Comparison of ENCODE assay signal across 12 cellular contexts in the genomic region with DNA sequence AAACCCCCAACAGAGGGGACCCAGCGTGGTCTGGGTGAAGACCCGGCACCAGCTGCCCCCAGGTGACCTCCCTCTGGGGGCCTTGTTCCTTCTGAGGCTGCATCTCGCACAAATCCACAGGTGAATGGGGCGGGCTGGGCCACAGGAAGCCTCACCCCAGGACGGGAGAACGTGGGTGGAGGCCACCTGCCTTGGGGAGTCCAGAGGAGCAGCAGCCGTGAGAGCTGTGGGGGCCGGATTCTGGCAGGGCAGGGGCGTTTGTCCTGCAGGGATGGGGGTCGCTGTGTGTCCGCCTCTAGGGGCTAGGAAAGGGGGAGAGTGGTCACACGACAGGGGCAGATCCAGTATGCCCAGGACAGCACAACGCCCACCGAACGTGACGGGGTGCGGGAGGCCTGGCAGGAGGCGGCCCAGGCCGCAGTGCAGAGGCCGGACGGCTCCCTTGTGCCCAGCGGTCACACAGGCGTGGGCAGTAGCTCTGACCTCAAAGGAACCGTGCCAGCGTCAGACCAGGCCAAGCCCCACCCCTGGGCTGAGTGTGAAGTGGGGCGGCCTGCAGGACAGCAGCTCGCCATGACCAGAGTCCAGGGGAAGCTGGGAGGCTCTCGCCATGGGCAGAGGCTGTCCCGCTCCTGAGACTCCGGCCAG. TPM values are rescaled to one million over a fixed set of nuclear protein-coding genes. Genes with fewer than 3 reads are reported as not detected.
DNase-seq lines count a peak whose midpoint lies in the region; ATAC-seq and TF ChIP-seq lines count a peak whose summit lies in the region.
"Had no signal": no experiment of that assay in that cellular context is flagged by ENCODE, and none has a peak within 500 bp of the region (broad histone marks: within the 10 kb centered on the region; RNA-seq: fewer than 3 reads in every experiment).

No MANE protein-coding gene starts in this region.

- H3K4me3 Mint-ChIP-seq in activated T-cell treated with anti-CD3 and anti-CD28 coated beads, Interleukin-2, amount 50 U/mL, for 24 hours = no peak overlapping the region
- H3K4me3 Mint-ChIP-seq in activated naive CD8-positive, alpha-beta T cell treated with anti-CD3 and anti-CD28 coated beads for 36 hours = peak overlapping the region; percentile 29

- peaks cover 0 to 100% of the 10 kb centered on the region in 2 donors for H3K36me3 ChIP-seq in left lung
- H3K36me3 ChIP-seq in tibial nerve = peaks cover 0 to 74% (median 5%) of the 10 kb centered on the region in 3 donors

- H3K27ac ChIP-seq in left lung (peak overlapping the region; percentile 62 to 90), tibial nerve (peak overlapping the region; percentile 46 to 88 (median 80))

- ATAC-seq in left lung = peak; percentile 43
- ATAC-seq in HG02642 (IDR thresholded peaks at IDR 0.05; ENCODE audit: poor library complexity, unreplicated experiment) = no peak

- H3K4me1 ChIP-seq in left lung = peaks cover 0 to 58% of the 10 kb centered on the region in 2 donors
- peaks cover 0 to 57% (median 24%) of the 10 kb centered on the region in 4 donors for H3K4me1 ChIP-seq in tibial nerve

- H3K9me3 ChIP-seq in left lung = no peaks in the 10 kb centered on the region
- no peaks in the 10 kb centered on the region for H3K9me3 ChIP-seq in tibial nerve
- H3K9me3 ChIP-seq: SK-N-SH, thoracic aorta had no signal

- peak in 1 of 2 donors; percentile 27 for TF ChIP-seq POLR2A in tibial nerve (IDR thresholded peaks at IDR 0.05)

- H3K4me3 ChIP-seq in left lung = no peak overlapping the region
- H3K4me3 ChIP-seq in tibial nerve = no peak overlapping the region
- H3K4me3 ChIP-seq: thoracic aorta had no signal

- no peaks in the 10 kb centered on the region for H3K27me3 Mint-ChIP-seq in activated T-cell treated with anti-CD3 and anti-CD28 coated beads, Interleukin-2, amount 50 U/mL, for 24 hours
- H3K27me3 Mint-ChIP-seq in activated naive CD8-positive, alpha-beta T cell treated with anti-CD3 and anti-CD28 coated beads for 36 hours = peaks cover 4% of the 10 kb centered on the region

- peak in 1 of 2 donors; percentile 52 for TF ChIP-seq EP300 in tibial nerve (IDR thresholded peaks at IDR 0.05)

- WGBS in tibial nerve, 2 donors = 54 to 81% methylated on average over 12 to 28 of the region's 30 CpGs

- DNase-seq in activated T-cell treated with anti-CD3 and anti-CD28 coated beads, Interleukin-2, amount 50 U/mL, for 24 hours = no peak
- DNase-seq in activated T-cell treated with anti-CD3 and anti-CD28 coated beads, Interleukin-2, amount 50 U/mL, for 1 hour = no peak
- DNase-seq in activated naive CD8-positive, alpha-beta T cell treated with anti-CD3 and anti-CD28 coated beads for 36 hours = no peak
- DNase-seq in left lung (no peak), tibial nerve (ENCODE audit: low spot score in 2 of 2) (no peak), HT-29 (ENCODE audit: low spot score) (no peak), Ammon's horn (ENCODE audit: low spot score) (no peak)
- DNase-seq: activated CD8-positive, alpha-beta memory T cell treated with anti-CD3 and anti-CD28 coated beads, Interleukin-2, amount 50 U/mL, for 48 hours; NCI-H2171 treated with DMSO at 0.1 percent for 48 hours; SK-N-SH had no signal

- peak overlapping the region; percentile 90 for H3K27ac Mint-ChIP-seq in activated T-cell treated with anti-CD3 and anti-CD28 coated beads, Interleukin-2, amount 50 U/mL, for 24 hours
- H3K27ac Mint-ChIP-seq in activated naive CD8-positive, alpha-beta T cell treated with anti-CD3 and anti-CD28 coated beads for 36 hours = peak overlapping the region; percentile 96

- H3K27me3 ChIP-seq in left lung (no peaks in the 10 kb centered on the region), tibial nerve (no peaks in the 10 kb centered on the region)

- H3K9me3 Mint-ChIP-seq in activated T-cell treated with anti-CD3 and anti-CD28 coated beads, Interleukin-2, amount 50 U/mL, for 24 hours = no peaks in the 10 kb centered on the region
- no peaks in the 10 kb centered on the region for H3K9me3 Mint-ChIP-seq in activated naive CD8-positive, alpha-beta T cell treated with anti-CD3 and anti-CD28 coated beads for 36 hours

- peaks cover 92% of the 10 kb centered on the region for H3K36me3 Mint-ChIP-seq in activated T-cell treated with anti-CD3 and anti-CD28 coated beads, Interleukin-2, amount 50 U/mL, for 24 hours (ENCODE audit: low read depth)
- peaks cover 49% of the 10 kb centered on the region for H3K36me3 Mint-ChIP-seq in activated naive CD8-positive, alpha-beta T cell treated with anti-CD3 and anti-CD28 coated beads for 36 hours

- TF ChIP-seq CTCF in left lung (IDR thresholded peaks at IDR 0.05) (no peak), tibial nerve (IDR thresholded peaks at IDR 0.05) (no peak)

- H3K4me1 Mint-ChIP-seq in activated T-cell treated with anti-CD3 and anti-CD28 coated beads, Interleukin-2, amount 50 U/mL, for 24 hours (ENCODE audit: low read depth) = peaks cover 67% of the 10 kb centered on the region
- peaks cover 44% of the 10 kb centered on the region for H3K4me1 Mint-ChIP-seq in activated naive CD8-positive, alpha-beta T cell treated with anti-CD3 and anti-CD28 coated beads for 36 hours

- intact Hi-C loops in left lung (cut with DNase I) = no loop called here

RNA-seq across cellular contexts. Expression of a gene that starts 6.6 kb away (rescaled TPM):
- 100 to 1,000 TPM; 290 to 291 TPM for total RNA-seq in activated naive CD8-positive, alpha-beta T cell treated with anti-CD3 and anti-CD28 coated beads for 36 hours
- total RNA-seq in left lung (100 to 1,000 TPM; 139 to 160 TPM), tibial nerve (100 to 1,000 TPM in 3 of 4 donors, 10 to 100 TPM in 1; 81.6 to 136 (median 121) TPM)
- 394 and 395 TPM in 2 replicates for total RNA-seq in HT-29 (2014; rRNA removed; shearing (Covaris generic))

RNA-seq across cellular contexts. Expression of a gene that starts 15.3 kb away (rescaled TPM):
- total RNA-seq in activated naive CD8-positive, alpha-beta T cell treated with anti-CD3 and anti-CD28 coated beads for 36 hours = 100 to 1,000 TPM; 225 to 231 TPM
- total RNA-seq in left lung = 100 to 1,000 TPM; 266 to 365 TPM
- 100 to 1,000 TPM; 337 to 518 (median 493) TPM for total RNA-seq in tibial nerve
- 1,102 and 1,117 TPM in 2 replicates for total RNA-seq in HT-29 (2014; rRNA removed; shearing (Covaris generic))

RNA-seq across cellular contexts. Expression of a gene that starts 21.6 kb away (rescaled TPM):
- total RNA-seq in activated naive CD8-positive, alpha-beta T cell treated with anti-CD3 and anti-CD28 coated beads for 36 hours = 100 to 1,000 TPM; 113 to 122 TPM
- total RNA-seq in left lung (10 to 100 TPM; 71.1 to 83.8 TPM), tibial nerve (10 to 100 TPM; 28.4 to 66.9 (median 38.6) TPM)
- 93.3 and 102 TPM in 2 replicates for total RNA-seq in HT-29 (2014; rRNA removed; shearing (Covaris generic))

RNA-seq across cellular contexts. Expression of a gene that starts 48.6 kb away (rescaled TPM):
- 10 to 100 TPM in 1 of 2 experiments, 1 to 10 TPM in 1; 9.8 to 11.2 TPM for total RNA-seq in activated naive CD8-positive, alpha-beta T cell treated with anti-CD3 and anti-CD28 coated beads for 36 hours
- total RNA-seq in left lung = 10 to 100 TPM; 49.6 to 52.2 TPM
- total RNA-seq in tibial nerve = 10 to 100 TPM in 3 of 4 donors, 1 to 10 TPM in 1; 9.6 to 25.8 (median 13.7) TPM
- 56.9 and 76.3 TPM in 2 replicates for total RNA-seq in HT-29 (2014; rRNA removed; shearing (Covaris generic))
